25 cellular contexts compared by ENCODE assay signal in genomic region chr7:10981317-10981716, GRCh38.
"Had no signal": no experiment of that assay in that cellular context is flagged by ENCODE, and none has a peak within 500 bp of the region (broad histone marks: within the 10 kb centered on the region; RNA-seq: fewer than 3 reads in every experiment).

No MANE protein-coding gene starts in this region.

- H3K27ac ChIP-seq: neutrophil, pancreas, prostate gland, right lobe of liver, sigmoid colon, stomach, thoracic aorta, thyroid gland, tibial nerve, upper lobe of left lung, vagina had no signal

- DNase-seq: nephron progenitor cell; nucleus accumbens; pancreas; right cardiac atrium; right lobe of liver; sigmoid colon; small intestine; stimulated activated CD4-positive, alpha-beta T cell treated with anti-CD3 and anti-CD28 coated beads, Interleukin-15, amount 100 ng/mL, for 24 hours; stimulated activated CD4-positive, alpha-beta T cell treated with anti-CD3 and anti-CD28 coated beads, Interleukin-2, amount 100 ng/mL, for 24 hours; stimulated activated CD4-positive, alpha-beta T cell treated with anti-CD3 and anti-CD28 coated beads, Interleukin-2, amount 100 ng/mL, for 48 hours; stimulated activated CD4-positive, alpha-beta T cell treated with anti-CD3 and anti-CD28 coated beads, Interleukin-4, amount 100 ng/mL, for 24 hours; stimulated activated naive B cell treated with anti-CD40 and anti-IgM and Interleukin-4, amounts not matched to agents 10 μg/mL and 1 μg/mL and 100 μg/mL, for 72 hours; stimulated activated naive CD4-positive, alpha-beta T cell treated with Interleukin-2 at 50 U/mL for 16 hours; stomach; thyroid gland; trophoblast cell; upper lobe of left lung had no signal

- H3K36me3 ChIP-seq: neutrophil, prostate gland, thoracic aorta had no signal

- H3K4me3 ChIP-seq: pancreas, prostate gland, right lobe of liver, sigmoid colon, stomach, thoracic aorta, thyroid gland, tibial nerve, upper lobe of left lung, vagina had no signal

- H3K27me3 ChIP-seq: neutrophil, pancreas, right lobe of liver, sigmoid colon, stomach, thyroid gland, tibial nerve, upper lobe of left lung, vagina had no signal

- FAIRE-seq: pancreas, small intestine, urothelium cell line had no signal

- H3K9me3 ChIP-seq: neutrophil, pancreas, prostate gland, right lobe of liver, sigmoid colon, stomach, thoracic aorta, thyroid gland, tibial nerve, upper lobe of left lung, vagina had no signal

- ATAC-seq: natural killer cell treated with Interleukin-12 subunit alpha and Interleukin-12 subunit beta and Interleukin-15 and Interleukin-18, amount 100 ng/mL, for 72 hours; pancreas; right cardiac atrium; right lobe of liver; stimulated activated effector memory CD8-positive, alpha-beta T cell treated with anti-CD3 and anti-CD28 coated beads, Interleukin-12 subunit alpha, Interleukin-12 subunit beta, amount 100 ng/mL, for 72 hours; stimulated activated naive B cell treated with anti-CD40 and anti-IgM and Interleukin-4, amounts not matched to agents 10 μg/mL and 1 μg/mL and 100 μg/mL, for 72 hours had no signal

- H3K4me1 ChIP-seq: pancreas, prostate gland, right lobe of liver, thyroid gland had no signal
